ENCODE assay signal across 14 cellular contexts in the genomic region with DNA sequence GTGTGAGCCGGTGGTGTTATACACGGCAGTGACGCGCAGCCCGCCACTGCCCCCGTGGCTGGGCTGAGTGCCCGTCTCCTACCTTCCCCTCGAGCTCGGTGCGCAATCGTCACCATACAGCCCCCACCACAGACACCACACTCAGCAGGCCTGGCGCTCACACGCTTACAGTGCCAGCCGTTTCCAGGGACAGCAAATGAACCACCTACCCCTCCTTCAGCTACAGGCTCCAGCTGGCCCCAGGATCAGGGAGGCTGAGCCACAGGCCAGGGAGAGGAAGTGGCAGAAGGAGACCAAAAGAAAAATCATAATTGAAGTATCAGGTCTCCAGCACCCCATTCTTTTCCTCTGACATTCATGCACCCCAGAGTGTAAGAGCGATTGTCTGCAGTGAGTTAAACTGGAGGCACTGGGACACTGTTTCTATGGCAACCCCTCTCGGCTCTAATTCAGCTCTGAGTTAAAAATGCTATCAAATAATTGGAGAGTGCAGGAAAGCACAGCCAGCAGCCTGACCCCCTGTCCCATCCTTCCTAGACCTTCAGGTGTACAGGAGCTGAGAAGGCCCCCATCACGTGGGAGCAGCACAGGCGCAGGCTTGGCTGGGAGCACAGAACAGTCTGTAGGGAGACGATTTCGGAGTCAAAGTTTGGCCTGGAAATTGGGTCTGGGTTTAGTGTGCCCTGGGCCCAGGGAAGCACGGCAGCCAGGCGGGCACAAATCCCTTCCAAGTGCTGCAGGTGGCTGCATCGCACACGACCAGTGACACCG.
DNase-seq lines count a peak whose midpoint lies in the region.
"Had no signal": no experiment of that assay in that cellular context is flagged by ENCODE, and none has a peak within 500 bp of the region (broad histone marks: within the 10 kb centered on the region; RNA-seq: fewer than 3 reads in every experiment).

No MANE protein-coding gene starts in this region.

- H3K36me3 ChIP-seq in BLaER1, result peaks cover 14% of the 10 kb centered on the region
- H3K36me3 ChIP-seq: cardiac muscle cell, gastrocnemius medialis had no signal

- H3K4me3 ChIP-seq in BLaER1, result peak overlapping the region; percentile 62
- H3K4me3 ChIP-seq: cardiac muscle cell, gastrocnemius medialis, GM23338 had no signal

- H3K27ac ChIP-seq in BLaER1, result peak overlapping the region; percentile 98
- H3K27ac ChIP-seq: cardiac muscle cell, gastrocnemius medialis had no signal

- no peaks in the 10 kb centered on the region for H3K27me3 ChIP-seq in BLaER1

- H3K9ac ChIP-seq in BLaER1, result peak overlapping the region; percentile 87

- DNase-seq in NCI-H1092 treated with DMSO at 0.1 percent for 48 hours (lab: John Stamatoyannopoulos, UW) (peak; percentile 85), anterior cingulate cortex (lab: John Stamatoyannopoulos, UW) (peak in 39 of 58 donors; percentile 18 to 74 (median 48)), middle frontal gyrus (ENCODE audit: extremely low spot score, low spot score) (peak; percentile 27), dedifferentiated amniotic fluid mesenchymal stem cell (ENCODE audit: extremely low spot score) (no peak), NCI-H345 (lab: John Stamatoyannopoulos, UW) (no peak), NOMO-1 (lab: John Stamatoyannopoulos, UW; ENCODE audit: unreplicated experiment in 2 of 2) (no peak)
- DNase-seq in activated effector memory CD4-positive, alpha-beta T cell treated with anti-CD3 and anti-CD28 coated beads, Interleukin-2, amount 50 U/mL, for 16 hours, result no peak
- DNase-seq: gastrocnemius medialis, NCI-H187 treated with DMSO at 0.1 percent for 48 hours, small intestine had no signal

- no peaks in the 10 kb centered on the region for H4K20me1 ChIP-seq in BLaER1

- peaks cover 97% of the 10 kb centered on the region for H3K4me1 ChIP-seq in BLaER1
- H3K4me1 ChIP-seq: gastrocnemius medialis had no signal

- H3K4me2 ChIP-seq in BLaER1, result peak overlapping the region; percentile 93
- H3K4me2 ChIP-seq: GM23338 had no signal

- H3K9me3 ChIP-seq in BLaER1, result no peaks in the 10 kb centered on the region
- H3K9me3 ChIP-seq: Caco-2, gastrocnemius medialis had no signal

Comparison
In these comparisons a context has a peak if more than half of its experiments do, and no peak if none do; other contexts are left out.
1. DNase-seq: peak in NCI-H1092 treated with DMSO at 0.1 percent for 48 hours (single experiment), anterior cingulate cortex (39 of 58) and middle frontal gyrus (single experiment); none in activated effector memory CD4-positive, alpha-beta T cell treated with anti-CD3 and anti-CD28 coated beads, Interleukin-2, amount 50 U/mL, for 16 hours (single experiment), dedifferentiated amniotic fluid mesenchymal stem cell (single experiment), NCI-H345 (single experiment) and NOMO-1 (0 of 2).